13 cellular contexts compared by ENCODE assay signal in genomic region chr22:50188356-50188755, GRCh38. TPM values are rescaled to one million over a fixed set of nuclear protein-coding genes. Genes with fewer than 3 reads are reported as not detected.
DNase-seq lines count a peak whose midpoint lies in the region; ATAC-seq and TF ChIP-seq lines count a peak whose summit lies in the region.
"Had no signal": no experiment of that assay in that cellular context is flagged by ENCODE, and none has a peak within 500 bp of the region (broad histone marks: within the 10 kb centered on the region; RNA-seq: fewer than 3 reads in every experiment).

No MANE protein-coding gene starts in this region.

- H3K36me3 ChIP-seq in RWPE2 (ENCODE audit: low read depth): peaks cover 31% of the 10 kb centered on the region
- no peaks in the 10 kb centered on the region for H3K36me3 ChIP-seq in adrenal gland (replicated peaks in 1 of 2)

- H3K4me1 ChIP-seq in RWPE2 (ENCODE audit: insufficient read depth, poor library complexity, severe bottlenecking) (peaks cover 26% of the 10 kb centered on the region), adrenal gland (replicated peaks in 1 of 2) (peaks cover 24 to 56% of the 10 kb centered on the region in 2 donors)

- no peaks in the 10 kb centered on the region for H3K27me3 ChIP-seq in RWPE2 (ENCODE audit: insufficient read depth, poor library complexity, severe bottlenecking)
- no peaks in the 10 kb centered on the region for H3K27me3 ChIP-seq in adrenal gland
- H3K27me3 ChIP-seq: upper lobe of left lung had no signal

- WGBS in adrenal gland, 4 donors: 94 to 96% (median 95%) methylated on average over 8 to 11 of the region's 11 CpGs

- peak overlapping the region; percentile 80 for H3K27ac ChIP-seq in 22Rv1
- H3K27ac ChIP-seq in C4-2B: peak overlapping the region; percentile 87
- peak overlapping the region; percentile 80 for H3K27ac ChIP-seq in RWPE2 (ENCODE audit: poor library complexity, severe bottlenecking)
- H3K27ac ChIP-seq in adrenal gland: peak overlapping the region in 1 of 5 donors; percentile 81

- DNase-seq in RWPE2 (ENCODE audit: low spot score): no peak
- DNase-seq in left lobe of liver (ENCODE audit: low spot score): peak; percentile 43
- no peak for DNase-seq in adrenal gland
- DNase-seq in NCI-H748 treated with DMSO at 0.1 percent for 48 hours (lab: John Stamatoyannopoulos, UW): no peak
- no peak for DNase-seq in HCEC 1CT
- DNase-seq: activated CD4-positive, alpha-beta T cell treated with anti-CD3 and anti-CD28 coated beads for 36 hours; cerebellar nuclear complex; NCI-H1092 treated with DMSO at 0.1 percent for 48 hours; stimulated activated CD8-positive, alpha-beta memory T cell treated with anti-CD3 and anti-CD28 coated beads, Interleukin-4, amount 100 ng/mL, for 48 hours had no signal

- no peak for TF ChIP-seq POLR2A in adrenal gland (IDR thresholded peaks at IDR 0.05)

- intact Hi-C loops in adrenal gland (cut with DNase I): no loop called here

- ATAC-seq in RWPE2 (ENCODE audit: low read depth) (no peak), left lobe of liver (no peak)
- ATAC-seq: activated CD4-positive, alpha-beta T cell treated with anti-CD3 and anti-CD28 coated beads for 36 hours had no signal

- H3K4me3 ChIP-seq in RWPE2 (ENCODE audit: severe bottlenecking) (no peak overlapping the region), adrenal gland (no peak overlapping the region)
- H3K4me3 ChIP-seq: upper lobe of left lung had no signal

- H3K9me3 ChIP-seq in RWPE2 (ENCODE audit: severe bottlenecking) (no peaks in the 10 kb centered on the region), adrenal gland (replicated peaks in 1 of 3) (no peaks in the 10 kb centered on the region)
- H3K9me3 ChIP-seq: upper lobe of left lung had no signal

- no peak for TF ChIP-seq CTCF in 22Rv1 (IDR thresholded peaks at IDR 0.05)
- no peak for TF ChIP-seq CTCF in C4-2B (conservative IDR thresholded peaks at IDR 0.05)
- TF ChIP-seq CTCF in RWPE2 (IDR thresholded peaks at IDR 0.05; ENCODE audit: poor library complexity, severe bottlenecking): no peak
- no peak for TF ChIP-seq CTCF in adrenal gland (IDR thresholded peaks at IDR 0.05)

RNA-seq across cellular contexts. Expression of gene TRABD, which starts 2.6 kb away (rescaled TPM):
- total RNA-seq in left lobe of liver (25.9 TPM), adrenal gland (10 to 100 TPM; 13.5 to 46.8 (median 28.9) TPM)
- 10 to 100 TPM in 2 of 3 donors, 1 to 10 TPM in 1; 3.0 to 79.0 (median 48.9) TPM for polyA plus RNA-seq in adrenal gland

RNA-seq across cellular contexts. Expression of gene SELENOO, which starts 12.5 kb away (rescaled TPM):
- 85.2 TPM for total RNA-seq in left lobe of liver
- total RNA-seq in adrenal gland: 10 to 100 TPM; 28.2 to 52.0 (median 33.9) TPM
- polyA plus RNA-seq in adrenal gland: 10 to 100 TPM in 2 of 3 donors, 1 to 10 TPM in 1; 1.9 to 89.0 (median 73.5) TPM

RNA-seq across cellular contexts. Expression of gene PANX2, which starts 17.8 kb away (rescaled TPM):
- 10.6 TPM for total RNA-seq in left lobe of liver
- 1 to 10 TPM in 2 of 8 donors, under 1 TPM in 6; 0.26 to 2.6 (median 0.61) TPM for total RNA-seq in adrenal gland
- polyA plus RNA-seq in adrenal gland: 1 to 10 TPM in 2 of 3 donors, under 1 TPM in 1; 0.22 to 4.1 (median 2.0) TPM
- total RNA-seq: renal cortical epithelial cell had no signal

RNA-seq across cellular contexts. Expression of gene TUBGCP6, which starts 56.5 kb away (rescaled TPM):
- total RNA-seq in left lobe of liver (21.3 TPM), adrenal gland (10 to 100 TPM; 23.6 to 64.8 (median 47.4) TPM)
- 100 to 1,000 TPM in 2 of 3 donors, 1 to 10 TPM in 1; 8.3 to 171 (median 111) TPM for polyA plus RNA-seq in adrenal gland
